Comparison of ENCODE assay signal across 11 cellular contexts in the genomic region with DNA sequence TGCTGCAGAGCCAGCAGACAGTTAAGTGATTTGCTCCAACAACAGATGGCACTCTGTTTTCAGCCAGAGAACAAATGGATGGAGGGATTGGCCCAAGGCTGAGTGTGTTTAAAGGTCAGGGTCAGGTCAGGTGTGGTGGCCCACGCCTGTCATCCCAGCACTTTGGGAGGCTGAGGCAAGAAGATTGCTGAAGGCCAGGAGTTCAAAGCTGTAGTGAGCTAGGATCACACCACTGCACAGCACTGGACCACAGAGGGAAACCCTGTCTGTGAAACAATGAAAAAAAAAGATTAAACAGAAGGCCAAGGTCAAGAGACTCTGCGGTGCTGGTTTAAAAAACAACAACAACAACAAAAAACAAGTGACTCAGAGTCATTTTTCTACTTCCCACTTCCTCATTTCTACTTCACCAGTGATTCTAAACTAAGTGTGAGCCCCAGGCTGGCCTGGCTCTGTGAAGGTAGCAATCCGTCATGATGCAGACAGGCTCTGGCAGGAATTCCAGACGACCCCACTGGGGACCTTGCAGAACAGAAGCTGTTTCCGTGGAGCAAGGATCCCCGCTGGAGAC. TPM values are rescaled to one million over a fixed set of nuclear protein-coding genes. Genes with fewer than 3 reads are reported as not detected.
A peak's percentile ranks its signal among the peaks of the same experiment; 100 is the strongest.
DNase-seq lines count a peak whose midpoint lies in the region; ATAC-seq and TF ChIP-seq lines count a peak whose summit lies in the region.
"Had no signal": no experiment of that assay in that cellular context is flagged by ENCODE, and none has a peak within 500 bp of the region (broad histone marks: within the 10 kb centered on the region; RNA-seq: fewer than 3 reads in every experiment).

No MANE protein-coding gene starts in this region.

- in situ Hi-C loops in G401 (cut with HindIII; ENCODE audit: low sequenced_read_pairs), result no loop called here

- no peak overlapping the region for H3K27ac Mint-ChIP-seq in natural killer cell treated with Interleukin-12 subunit alpha and Interleukin-12 subunit beta and Interleukin-15 and Interleukin-18, amount 100 ng/mL, for 72 hours

- H3K36me3 Mint-ChIP-seq in natural killer cell treated with Interleukin-12 subunit alpha and Interleukin-12 subunit beta and Interleukin-15 and Interleukin-18, amount 100 ng/mL, for 72 hours, result no peaks in the 10 kb centered on the region

- 38 to 54% methylated on average over 6 of the region's 6 CpGs for WGBS in upper lobe of left lung, 2 donors

- H3K27me3 ChIP-seq in upper lobe of left lung, result no peaks in the 10 kb centered on the region

- peak; percentile 72 for DNase-seq in G401 (ENCODE audit: low spot score)
- peak; percentile 34 for DNase-seq in UCSD-AML1 (lab: John Stamatoyannopoulos, UW; ENCODE audit: unreplicated experiment)
- DNase-seq in natural killer cell treated with Interleukin-12 subunit alpha and Interleukin-12 subunit beta and Interleukin-15 and Interleukin-18, amount 100 ng/mL, for 72 hours (ENCODE audit: low spot score), result no peak
- no peak for DNase-seq in NCI-H774 (lab: John Stamatoyannopoulos, UW)
- DNase-seq in activated CD4-positive, alpha-beta T cell treated with anti-CD3 and anti-CD28 coated beads, Interleukin-2, amount 50 U/mL, for 4 hours, result no peak
- DNase-seq in upper lobe of left lung, result no peak
- DNase-seq: activated naive CD8-positive, alpha-beta T cell treated with anti-CD3 and anti-CD28 coated beads, Interleukin-2, amount 10 ng/mL, durations not matched to agents 7 days and 5 days had no signal

- peaks cover 0 to 7% (median 0%) of the 10 kb centered on the region in 4 donors for H3K4me1 ChIP-seq in upper lobe of left lung

- H3K36me3 ChIP-seq in upper lobe of left lung, result no peaks in the 10 kb centered on the region

- TF ChIP-seq EP300 in upper lobe of left lung (IDR thresholded peaks at IDR 0.05), result no peak

- TF ChIP-seq POLR2A in upper lobe of left lung (IDR thresholded peaks at IDR 0.05), result no peak

- TF ChIP-seq CTCF in upper lobe of left lung (IDR thresholded peaks at IDR 0.05), result no peak

- no peak overlapping the region for H3K4me3 ChIP-seq in upper lobe of left lung

- H3K4me1 Mint-ChIP-seq in natural killer cell treated with Interleukin-12 subunit alpha and Interleukin-12 subunit beta and Interleukin-15 and Interleukin-18, amount 100 ng/mL, for 72 hours (ENCODE audit: low read depth in 2 of 2), result peaks cover 13 to 16% of the 10 kb centered on the region in 2 donors

- no peaks in the 10 kb centered on the region for H3K27me3 Mint-ChIP-seq in natural killer cell treated with Interleukin-12 subunit alpha and Interleukin-12 subunit beta and Interleukin-15 and Interleukin-18, amount 100 ng/mL, for 72 hours

- ATAC-seq in GM19452 (IDR thresholded peaks at IDR 0.05; ENCODE audit: unreplicated experiment) (peak; percentile 84), HG03103 (IDR thresholded peaks at IDR 0.05; ENCODE audit: low read depth, unreplicated experiment) (peak; percentile 86), upper lobe of left lung (ENCODE audit: low FRiP score in 2 of 2) (no peak)
- ATAC-seq in natural killer cell treated with Interleukin-12 subunit alpha and Interleukin-12 subunit beta and Interleukin-15 and Interleukin-18, amount 100 ng/mL, for 72 hours, result no peak
- ATAC-seq: Panc1 had no signal

- no peaks in the 10 kb centered on the region for H3K9me3 ChIP-seq in upper lobe of left lung

- H3K9me3 Mint-ChIP-seq in natural killer cell treated with Interleukin-12 subunit alpha and Interleukin-12 subunit beta and Interleukin-15 and Interleukin-18, amount 100 ng/mL, for 72 hours, result no peaks in the 10 kb centered on the region
- H3K9me3 Mint-ChIP-seq: activated naive CD8-positive, alpha-beta T cell treated with anti-CD3 and anti-CD28 coated beads, Interleukin-2, amount 10 ng/mL, durations not matched to agents 7 days and 5 days had no signal

- no peak overlapping the region for H3K27ac ChIP-seq in upper lobe of left lung
- H3K27ac ChIP-seq: C4-2B had no signal

- no peak overlapping the region for H3K4me3 Mint-ChIP-seq in natural killer cell treated with Interleukin-12 subunit alpha and Interleukin-12 subunit beta and Interleukin-15 and Interleukin-18, amount 100 ng/mL, for 72 hours
- H3K4me3 Mint-ChIP-seq: activated naive CD8-positive, alpha-beta T cell treated with anti-CD3 and anti-CD28 coated beads, Interleukin-2, amount 10 ng/mL, durations not matched to agents 7 days and 5 days had no signal

RNA-seq across cellular contexts. Expression of a gene that starts 42.5 kb away (rescaled TPM):
- total RNA-seq in G401 (2014; rRNA removed; shearing (Covaris generic)), result 0.54 and 2.5 TPM in 2 replicates
- 1 to 10 TPM in 1 of 2 donors, under 1 TPM in 1; 0.83 to 5.4 TPM for total RNA-seq in natural killer cell treated with Interleukin-12 subunit alpha and Interleukin-12 subunit beta and Interleukin-15 and Interleukin-18, amount 100 ng/mL, for 72 hours
- 10 to 100 TPM in 2 of 6 donors, 1 to 10 TPM in 4; 4.1 to 24.0 (median 7.8) TPM for total RNA-seq in upper lobe of left lung

Comparison
In these comparisons a context has a peak if more than half of its experiments do, and no peak if none do; other contexts are left out.
1. DNase-seq: peak in G401 (single experiment) and UCSD-AML1 (single experiment); none in natural killer cell treated with Interleukin-12 subunit alpha and Interleukin-12 subunit beta and Interleukin-15 and Interleukin-18, amount 100 ng/mL, for 72 hours (single experiment), NCI-H774 (single experiment), activated CD4-positive, alpha-beta T cell treated with anti-CD3 and anti-CD28 coated beads, Interleukin-2, amount 50 U/mL, for 4 hours (0 of 2) and upper lobe of left lung (0 of 2).
2. ATAC-seq: peak in GM19452 (single experiment) and HG03103 (single experiment); none in natural killer cell treated with Interleukin-12 subunit alpha and Interleukin-12 subunit beta and Interleukin-15 and Interleukin-18, amount 100 ng/mL, for 72 hours (0 of 2) and upper lobe of left lung (0 of 2).